Comparison of ENCODE assay signal across 13 cellular contexts in the genomic region with DNA sequence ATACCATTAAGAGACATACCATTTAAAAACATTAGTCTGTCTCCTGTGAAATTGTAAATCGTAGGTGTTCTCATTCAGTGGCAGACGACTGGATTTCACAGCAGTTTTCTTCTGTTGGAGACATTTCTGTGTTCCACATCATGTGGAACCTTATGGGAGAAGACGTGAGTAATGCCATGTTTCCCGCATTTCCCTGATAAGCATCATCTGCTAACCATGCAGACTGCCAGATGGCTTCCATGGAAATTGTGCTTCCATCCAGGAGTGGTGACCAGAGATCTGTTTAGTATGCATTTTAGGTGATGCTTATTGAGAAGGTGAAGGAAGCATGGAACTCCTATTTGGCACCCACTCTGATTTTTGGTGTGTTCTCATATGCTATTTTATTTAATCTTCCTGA. TPM values are rescaled to one million over a fixed set of nuclear protein-coding genes. Genes with fewer than 3 reads are reported as not detected.
DNase-seq lines count a peak whose midpoint lies in the region; ATAC-seq and TF ChIP-seq lines count a peak whose summit lies in the region.
"Had no signal": no experiment of that assay in that cellular context is flagged by ENCODE, and none has a peak within 500 bp of the region (broad histone marks: within the 10 kb centered on the region; RNA-seq: fewer than 3 reads in every experiment).

No MANE protein-coding gene starts in this region.

- CTCF ChIA-PET in mammary epithelial cell (lab: Charles Lee; ENCODE audit: low non-redundant PET): no interaction called here

- no peak overlapping the region for H2AFZ ChIP-seq in mammary epithelial cell (ENCODE audit: low read depth, low read length)

- BruUV-seq in mammary epithelial cell (replicated peaks; lab: Mats Ljungman, UMichigan): no TSS peak

- peak overlapping the region; percentile 96 for H3K4me2 ChIP-seq in mammary epithelial cell (ENCODE audit: insufficient read depth, low read depth, low read length)

- no peak overlapping the region for H3K4me3 ChIP-seq in mammary epithelial cell (replicated peaks in 1 of 3; ENCODE audit: insufficient read depth in 1 of 3, low read depth in 2 of 3, low read length in 3 of 3)
- H3K4me3 ChIP-seq in mesodermal cell (ENCODE audit: extremely low read depth, insufficient read depth, low read length, poor library complexity, severe bottlenecking): peak overlapping the region; percentile 85
- H3K4me3 ChIP-seq: body of pancreas, SJSA1 had no signal

- no peak for TF ChIP-seq CTCF in mammary epithelial cell (conservative IDR thresholded peaks at IDR 0.05 in 1 of 2, IDR thresholded peaks at IDR 0.05 in 1 of 2; ENCODE audit: extremely low read depth in 1 of 2, insufficient read depth in 1 of 2, low read depth in 1 of 2, low read length in 2 of 2)

- H4K20me1 ChIP-seq in mammary epithelial cell (ENCODE audit: insufficient read depth, low read length): no peaks in the 10 kb centered on the region

- peaks cover 54% of the 10 kb centered on the region for H3K79me2 ChIP-seq in mammary epithelial cell (ENCODE audit: insufficient read depth, low read length)

- intact Hi-C loops in mammary epithelial cell (cut with micrococcal nuclease): loop anchor here (5.0 kb wide), 1 partner anchor 258 kb away; no protein-coding TSS in a partner anchor

- dilution Hi-C loops in mammary epithelial cell (cut with HindIII; ENCODE audit: low sequenced_read_pairs): no loop called here

- WGBS in mammary epithelial cell (ENCODE audit: low coverage, missing lambda C conversion rate): 84% methylated on average over 4 of the region's 4 CpGs
- WGBS in mesodermal cell (ENCODE audit: insufficient coverage in 2 of 2), 2 experiments: 84 to 86% methylated on average over 3 to 4 of the region's 4 CpGs

- no peaks in the 10 kb centered on the region for H3K36me3 ChIP-seq in mammary epithelial cell (ENCODE audit: insufficient read depth, low read length)
- peaks cover 26% of the 10 kb centered on the region for H3K36me3 ChIP-seq in mesodermal cell (ENCODE audit: control insufficient read depth, insufficient read depth, low read length)
- H3K36me3 ChIP-seq: SJSA1 had no signal

- peaks cover 12% of the 10 kb centered on the region for H3K4me1 ChIP-seq in mammary epithelial cell (ENCODE audit: insufficient read depth, low read length)
- peaks cover 48% of the 10 kb centered on the region for H3K4me1 ChIP-seq in mesodermal cell (ENCODE audit: control insufficient read depth, insufficient read depth, low read length, poor library complexity, severe bottlenecking)

- peak; percentile 33 for DNase-seq in Ammon's horn (ENCODE audit: low spot score)
- DNase-seq in HCEC 1CT: peak; percentile 20
- no peak for DNase-seq in mammary epithelial cell
- DNase-seq in NCI-H2196 (lab: John Stamatoyannopoulos, UW; ENCODE audit: unreplicated experiment): no peak
- DNase-seq in T-helper 2 cell: no peak
- DNase-seq: activated gamma-delta T cell, body of pancreas, Calu3 had no signal

- no peak overlapping the region for H3K27ac ChIP-seq in mammary epithelial cell (ENCODE audit: insufficient read depth, low read depth, low read length)
- peak overlapping the region; percentile 23 for H3K27ac ChIP-seq in mesodermal cell (ENCODE audit: low read depth, low read length, severe bottlenecking)
- H3K27ac ChIP-seq: SJSA1 had no signal

- in situ Hi-C loops in mammary epithelial cell (cut with MboI; ENCODE audit: low sequenced_read_pairs in 2 of 2): no loop called here

- H3K9ac ChIP-seq in mammary epithelial cell (ENCODE audit: insufficient read depth, low read length): no peak overlapping the region

- H3K9me3 ChIP-seq in mammary epithelial cell (replicated peaks; ENCODE audit: insufficient read depth, low read length) (no peaks in the 10 kb centered on the region), mesodermal cell (ENCODE audit: control insufficient read depth, low read length) (no peaks in the 10 kb centered on the region)
- H3K9me3 ChIP-seq: body of pancreas, SJSA1 had no signal

- ATAC-seq in GM19395 (IDR thresholded peaks at IDR 0.05; ENCODE audit: unreplicated experiment) (no peak), HG03565 (IDR thresholded peaks at IDR 0.05; ENCODE audit: unreplicated experiment) (no peak)
- ATAC-seq: body of pancreas; natural killer cell treated with Interleukin-12 subunit alpha and Interleukin-12 subunit beta and Interleukin-15 and Interleukin-18, amount 100 ng/mL, for 72 hours had no signal

- H3K27me3 ChIP-seq in mammary epithelial cell (ENCODE audit: insufficient read depth, low read length): no peaks in the 10 kb centered on the region
- H3K27me3 ChIP-seq: body of pancreas had no signal

RNA-seq across cellular contexts. Expression of a gene that starts 28.4 kb away (rescaled TPM):
- 1 to 10 TPM; 5.8 to 7.0 TPM for total RNA-seq in mammary epithelial cell
- 3.6 TPM for polyA plus RNA-seq in mammary epithelial cell
- polyA minus RNA-seq in mammary epithelial cell: not detected
- 50.5 TPM for polyA plus RNA-seq in mesodermal cell (2013, experiment 1 of 2)
- polyA plus RNA-seq in mesodermal cell (2013, experiment 2 of 2): 55.3 TPM
- total RNA-seq: natural killer cell treated with Interleukin-12 subunit alpha and Interleukin-12 subunit beta and Interleukin-15 and Interleukin-18, amount 100 ng/mL, for 72 hours; SJSA1 had no signal

Comparison
In these comparisons a context has a peak if more than half of its experiments do, and no peak if none do; other contexts are left out.
1. DNase-seq: peak in Ammon's horn (single experiment) and HCEC 1CT (single experiment); none in mammary epithelial cell (single experiment), NCI-H2196 (single experiment) and T-helper 2 cell (0 of 5).